14 cellular contexts compared by ENCODE assay signal in genomic region chr15:37132826-37133417, GRCh38. TPM values are rescaled to one million over a fixed set of nuclear protein-coding genes. Genes with fewer than 3 reads are reported as not detected.
"Had no signal": no experiment of that assay in that cellular context is flagged by ENCODE, and none has a peak within 500 bp of the region (broad histone marks: within the 10 kb centered on the region; RNA-seq: fewer than 3 reads in every experiment).

No MANE protein-coding gene starts in this region.

- H3K4me3 ChIP-seq: MG63, SJSA1 had no signal

- H3K9me3 ChIP-seq: MG63, SJSA1 had no signal

- H3K36me3 Mint-ChIP-seq: IgD-negative memory B cell had no signal

- H3K4me1 ChIP-seq: SJSA1 had no signal

- H3K4me1 Mint-ChIP-seq: IgD-negative memory B cell had no signal

- H3K36me3 ChIP-seq: MG63, SJSA1 had no signal

- DNase-seq: MG63, NCI-H1092, NCI-H1417 treated with DMSO at 0.1 percent for 48 hours, NCI-H187, NCI-H2029, NCI-H2171, NCI-H226, NCI-H510A, NCI-H774, Right ventricle myocardium superior, RPMI8226, SIG-M5 had no signal

- H3K27ac Mint-ChIP-seq: IgD-negative memory B cell had no signal

- H3K27ac ChIP-seq: SJSA1 had no signal

- H3K4me3 Mint-ChIP-seq: IgD-negative memory B cell had no signal

- H3K27me3 ChIP-seq: MG63 had no signal

RNA-seq across cellular contexts. Expression of gene MEIS2, which starts 32.6 kb away (rescaled TPM):
- polyA plus RNA-seq: IgD-negative memory B cell had no signal
